In the genomic region with DNA sequence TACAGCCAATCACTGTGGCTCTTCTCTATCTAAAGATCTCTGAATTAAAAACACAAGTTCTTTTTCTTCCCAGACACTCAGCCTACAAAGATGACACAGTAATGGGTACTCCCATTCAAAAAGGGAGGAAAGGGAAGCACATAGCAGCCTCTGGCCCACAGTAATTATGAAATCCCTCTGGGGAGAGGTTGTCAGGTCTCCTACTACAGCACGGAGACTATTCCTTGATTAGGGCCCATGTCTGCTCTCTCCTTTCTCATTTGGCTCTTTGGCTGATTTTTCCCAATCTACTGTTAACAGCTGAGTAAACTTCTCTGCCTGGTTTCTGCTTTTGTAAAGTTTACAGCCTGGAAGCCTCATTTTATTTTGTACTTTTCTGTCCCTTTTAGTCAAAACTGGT, we compare ENCODE assay signal across 23 cellular contexts.
"Had no signal": no experiment of that assay in that cellular context is flagged by ENCODE, and none has a peak within 500 bp of the region (broad histone marks: within the 10 kb centered on the region; RNA-seq: fewer than 3 reads in every experiment).

No MANE protein-coding gene starts in this region.

- H3K9me3 ChIP-seq: adrenal gland, ascending aorta, gastrocnemius medialis, thoracic aorta, upper lobe of left lung had no signal

- H3K4me1 ChIP-seq: gastrocnemius medialis had no signal

- H3K4me3 ChIP-seq: adrenal gland, ascending aorta, gastrocnemius medialis, hepatocyte, thoracic aorta, upper lobe of left lung had no signal

- H3K27me3 ChIP-seq: adrenal gland, ascending aorta, brain microvascular endothelial cell, gastrocnemius medialis, hepatocyte, upper lobe of left lung had no signal

- H3K9me3 Mint-ChIP-seq: activated naive CD4-positive, alpha-beta T cell treated with anti-CD3 and anti-CD28 coated beads for 36 hours; activated naive CD8-positive, alpha-beta T cell treated with anti-CD3 and anti-CD28 coated beads for 36 hours; naive B cell; neural crest cell; T-cell had no signal

- H3K36me3 Mint-ChIP-seq: activated naive CD8-positive, alpha-beta T cell treated with anti-CD3 and anti-CD28 coated beads for 36 hours; naive B cell; T-cell had no signal

- H2AFZ ChIP-seq: hepatocyte had no signal

- H3K4me1 Mint-ChIP-seq: naive B cell had no signal

- H3K4me2 ChIP-seq: hepatocyte had no signal

- H3K4me3 Mint-ChIP-seq: activated naive CD4-positive, alpha-beta T cell treated with anti-CD3 and anti-CD28 coated beads for 36 hours; activated naive CD8-positive, alpha-beta T cell treated with anti-CD3 and anti-CD28 coated beads for 36 hours; naive B cell; neural crest cell; T-cell had no signal

- H3K27ac Mint-ChIP-seq: activated naive CD4-positive, alpha-beta T cell treated with anti-CD3 and anti-CD28 coated beads for 36 hours; activated naive CD8-positive, alpha-beta T cell treated with anti-CD3 and anti-CD28 coated beads for 36 hours; naive B cell; T-cell had no signal

- DNase-seq: activated CD4-positive, alpha-beta T cell treated with anti-CD3 and anti-CD28 coated beads for 48 hours; activated CD4-positive, alpha-beta T cell treated with anti-CD3 and anti-CD28 coated beads, Interleukin-2, amount 50 U/mL, for 48 hours; activated CD8-positive, alpha-beta memory T cell treated with anti-CD3 and anti-CD28 coated beads for 24 hours; activated effector memory CD4-positive, alpha-beta T cell treated with anti-CD3 and anti-CD28 coated beads, Interleukin-2, amount 50 U/mL, for 16 hours; activated naive CD4-positive, alpha-beta T cell treated with anti-CD3 and anti-CD28 coated beads for 36 hours; activated naive CD8-positive, alpha-beta T cell treated with anti-CD3 and anti-CD28 coated beads for 36 hours; adrenal gland; cortex of kidney; gastrocnemius medialis; naive B cell; nucleus accumbens; right cardiac atrium; stimulated activated CD4-positive, alpha-beta T cell treated with anti-CD3 and anti-CD28 coated beads, Interleukin-12 subunit alpha, Interleukin-12 subunit beta, amount 100 ng/mL, for 4 hours; stimulated activated CD4-positive, alpha-beta T cell treated with anti-CD3 and anti-CD28 coated beads, Interleukin-4, amount 100 ng/mL, for 1 hour; stimulated activated naive CD8-positive, alpha-beta T cell treated with anti-CD3 and anti-CD28 coated beads, Interleukin-15, Interleukin-2, amounts not matched to agents 100 U/mL and 50 U/mL, for 24 hours; T-cell; upper lobe of left lung had no signal

- H3K79me2 ChIP-seq: hepatocyte had no signal

- H3K36me3 ChIP-seq: adrenal gland, ascending aorta, brain microvascular endothelial cell, gastrocnemius medialis, thoracic aorta, upper lobe of left lung had no signal

- H3K27me3 Mint-ChIP-seq: activated naive CD8-positive, alpha-beta T cell treated with anti-CD3 and anti-CD28 coated beads for 36 hours; naive B cell had no signal

- H3K27ac ChIP-seq: adrenal gland, ascending aorta, brain microvascular endothelial cell, gastrocnemius medialis, hepatocyte, thoracic aorta, upper lobe of left lung, VCaP had no signal
